In the genomic region with DNA sequence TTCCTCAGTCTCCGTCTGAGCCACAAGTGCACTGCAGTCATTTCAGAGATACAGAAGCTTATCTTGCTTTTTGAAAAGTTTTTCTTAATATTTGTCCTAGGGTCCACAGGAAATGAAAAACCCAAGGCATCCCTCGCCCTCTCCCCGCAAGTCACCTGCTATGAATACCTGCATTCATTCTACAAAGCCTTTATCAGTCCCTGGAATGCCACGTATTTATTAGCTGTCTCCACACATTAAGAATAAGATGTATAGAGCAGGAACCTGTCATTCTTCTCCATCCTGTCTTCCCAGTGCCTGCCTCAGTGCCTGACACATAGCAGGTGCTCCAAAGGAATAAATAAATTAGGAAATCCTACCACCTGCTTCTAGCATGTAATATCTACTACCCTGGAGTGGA, we compare ENCODE assay signal across 21 cellular contexts.
A peak's percentile ranks its signal among the peaks of the same experiment; 100 is the strongest.
DNase-seq lines count a peak whose midpoint lies in the region; ATAC-seq and TF ChIP-seq lines count a peak whose summit lies in the region.
"Had no signal": no experiment of that assay in that cellular context is flagged by ENCODE, and none has a peak within 500 bp of the region (broad histone marks: within the 10 kb centered on the region; RNA-seq: fewer than 3 reads in every experiment).

No MANE protein-coding gene starts in this region.

- peaks cover 7% of the 10 kb centered on the region for H3K9me3 ChIP-seq in CD4-positive, alpha-beta T cell (ENCODE audit: control insufficient read depth, low read length)
- H3K9me3 ChIP-seq in Caco-2 = no peaks in the 10 kb centered on the region; the same call in 1 of the 2 replicates
- H3K9me3 ChIP-seq: left lung, testis had no signal

- peaks cover 68% of the 10 kb centered on the region for H3K36me3 Mint-ChIP-seq in CD4-positive, alpha-beta T cell (ENCODE audit: low read depth)
- no peaks in the 10 kb centered on the region for H3K36me3 Mint-ChIP-seq in Caco-2 (ENCODE audit: insufficient read depth, unreplicated experiment)
- peaks cover 100% of the 10 kb centered on the region for H3K36me3 Mint-ChIP-seq in activated T-helper 17 cell treated with anti-CD3 and anti-CD28 coated beads, Interleukin-2, amount 50 U/mL, for 72 hours (ENCODE audit: low read depth)
- H3K36me3 Mint-ChIP-seq in naive thymus-derived CD8-positive, alpha-beta T cell = peaks cover 9 to 30% (median 14%) of the 10 kb centered on the region in 3 donors

- H3K9me3 Mint-ChIP-seq in CD4-positive, alpha-beta T cell = no peaks in the 10 kb centered on the region
- peaks cover 11% of the 10 kb centered on the region for H3K9me3 Mint-ChIP-seq in Caco-2 (ENCODE audit: unreplicated experiment)
- H3K9me3 Mint-ChIP-seq in activated T-helper 17 cell treated with anti-CD3 and anti-CD28 coated beads, Interleukin-2, amount 50 U/mL, for 72 hours = no peaks in the 10 kb centered on the region
- H3K9me3 Mint-ChIP-seq in naive thymus-derived CD8-positive, alpha-beta T cell = peaks cover 0 to 9% (median 5%) of the 10 kb centered on the region in 9 donors

- intact Hi-C loops in CD4-positive, alpha-beta T cell (cut with DNase I, micrococcal nuclease) = loop anchor here in 1 of 2 experiments (5.0 kb wide), 1 partner anchor 45 kb away; no protein-coding TSS in a partner anchor
- intact Hi-C loops in Caco-2 (cut with micrococcal nuclease; ENCODE audit: unreplicated experiment) = loop anchor here (1.0 to 5.0 kb wide), 3 partner anchors 28 to 45 kb away; no protein-coding TSS in a partner anchor

- peaks cover 94% of the 10 kb centered on the region for H3K4me1 Mint-ChIP-seq in CD4-positive, alpha-beta T cell (ENCODE audit: low read depth)
- H3K4me1 Mint-ChIP-seq in Caco-2 (ENCODE audit: low read depth, unreplicated experiment) = peaks cover 46% of the 10 kb centered on the region
- peaks cover 83% of the 10 kb centered on the region for H3K4me1 Mint-ChIP-seq in activated T-helper 17 cell treated with anti-CD3 and anti-CD28 coated beads, Interleukin-2, amount 50 U/mL, for 72 hours
- H3K4me1 Mint-ChIP-seq in naive thymus-derived CD8-positive, alpha-beta T cell = peaks cover 51 to 96% (median 95%) of the 10 kb centered on the region in 4 donors

- H3K27me3 Mint-ChIP-seq in CD4-positive, alpha-beta T cell = no peaks in the 10 kb centered on the region
- no peaks in the 10 kb centered on the region for H3K27me3 Mint-ChIP-seq in Caco-2 (ENCODE audit: insufficient read depth, unreplicated experiment)
- H3K27me3 Mint-ChIP-seq in activated T-helper 17 cell treated with anti-CD3 and anti-CD28 coated beads, Interleukin-2, amount 50 U/mL, for 72 hours = no peaks in the 10 kb centered on the region
- H3K27me3 Mint-ChIP-seq in naive thymus-derived CD8-positive, alpha-beta T cell = no peaks in the 10 kb centered on the region

- no peak for TF ChIP-seq CTCF in CD4-positive, alpha-beta T cell (IDR thresholded peaks at IDR 0.05)
- no peak for TF ChIP-seq CTCF in Caco-2 (IDR thresholded peaks at IDR 0.05; ENCODE audit: insufficient read depth in 1 of 2, low read depth in 1 of 2, low read length in 1 of 2, severe bottlenecking in 1 of 2, unreplicated experiment in 1 of 2)

- CTCF ChIA-PET in CD4-positive, alpha-beta T cell (lab: Charles Lee) = interaction anchor here (0.8 to 2.6 kb wide), 8 partner anchors 11 to 44 kb away, joined by 3 to 15 read pairs (median 4); no protein-coding TSS in a partner anchor
- CTCF ChIA-PET in Caco-2 (lab: Charles Lee) = interaction anchor here (1.0 to 1.3 kb wide), 2 partner anchors 31 to 44 kb away, joined by 4 read pairs; no protein-coding TSS in a partner anchor

- peak overlapping the region; percentile 31 for H3K4me3 Mint-ChIP-seq in CD4-positive, alpha-beta T cell
- peak overlapping the region; percentile 60 for H3K4me3 Mint-ChIP-seq in Caco-2 (ENCODE audit: unreplicated experiment)
- peak overlapping the region; percentile 82 for H3K4me3 Mint-ChIP-seq in activated T-helper 17 cell treated with anti-CD3 and anti-CD28 coated beads, Interleukin-2, amount 50 U/mL, for 72 hours
- H3K4me3 Mint-ChIP-seq in naive thymus-derived CD8-positive, alpha-beta T cell = peak overlapping the region in 9 of 10 donors; percentile 16 to 77 (median 63)
- H3K4me3 Mint-ChIP-seq: mesothelial cell of epicardium had no signal

- DNase-seq in CD4-positive, alpha-beta T cell = no peak
- DNase-seq in Caco-2 = peak; percentile 60 to 72
- no peak for DNase-seq in naive thymus-derived CD8-positive, alpha-beta T cell
- DNase-seq in mucosa of gallbladder (ENCODE audit: low spot score) = no peak
- no peak for DNase-seq in anterior cingulate cortex (lab: John Stamatoyannopoulos, UW)
- DNase-seq: activated CD4-positive, CD25-positive, alpha-beta regulatory T cell treated with anti-CD3 and anti-CD28 coated beads, Interleukin-2, amount 50 U/mL, for 72 hours; activated CD8-positive, alpha-beta memory T cell treated with anti-CD3 and anti-CD28 coated beads, Interleukin-2, amount 50 U/mL, for 4 hours; cerebellar nuclear complex; DMS79 treated with DMSO at 0.1 percent for 48 hours; left lung; NCI-H1105; NCI-H2029; NCI-H2227 treated with DMSO at 0.1 percent for 48 hours; posterior cingulate gyrus; testis had no signal

- peak overlapping the region; percentile 85 for H3K27ac Mint-ChIP-seq in CD4-positive, alpha-beta T cell
- H3K27ac Mint-ChIP-seq in Caco-2 (ENCODE audit: unreplicated experiment) = peak overlapping the region; percentile 93
- H3K27ac Mint-ChIP-seq in activated T-helper 17 cell treated with anti-CD3 and anti-CD28 coated beads, Interleukin-2, amount 50 U/mL, for 72 hours = peak overlapping the region; percentile 97
- H3K27ac Mint-ChIP-seq in naive thymus-derived CD8-positive, alpha-beta T cell = peak overlapping the region; percentile 65 to 96 (median 86)
- H3K27ac Mint-ChIP-seq: mesothelial cell of epicardium had no signal

- BruUV-seq in Caco-2 (replicated peaks; lab: Mats Ljungman, UMichigan) = no TSS peak

- POLR2A ChIA-PET in CD4-positive, alpha-beta T cell (lab: Charles Lee) = interaction anchor here (0.7 to 4.6 kb wide), 8 partner anchors 12 to 749 kb away, joined by 3 to 22 read pairs (median 4); no protein-coding TSS in a partner anchor
- POLR2A ChIA-PET in Caco-2 (lab: Charles Lee) = no interaction called here
- POLR2A ChIA-PET in naive thymus-derived CD8-positive, alpha-beta T cell (lab: Charles Lee) = interaction anchor here (1.0 to 1.8 kb wide), 4 partner anchors 15 to 29 kb away, joined by 3 to 7 read pairs (median 5); no protein-coding TSS in a partner anchor

- peaks cover 41% of the 10 kb centered on the region for H3K4me1 ChIP-seq in Caco-2
- H3K4me1 ChIP-seq: foreskin keratinocyte, left lung had no signal

- H3K27me3 ChIP-seq in CD4-positive, alpha-beta T cell (ENCODE audit: control insufficient read depth, insufficient read depth, low read length) = no peaks in the 10 kb centered on the region
- no peaks in the 10 kb centered on the region for H3K27me3 ChIP-seq in Caco-2 (replicated peaks; ENCODE audit: control insufficient read depth, insufficient read depth, low read length)
- H3K27me3 ChIP-seq: foreskin keratinocyte, hepatocyte, left lung, testis had no signal

- H3K4me3 ChIP-seq in Caco-2 (ENCODE audit: low read depth, low read length) = no peak overlapping the region
- H3K4me3 ChIP-seq: hepatocyte, left lung, testis had no signal

- H3K36me3 ChIP-seq in Caco-2 (ENCODE audit: control insufficient read depth, insufficient read depth, low read length) = no peaks in the 10 kb centered on the region
- H3K36me3 ChIP-seq: left lung had no signal

- H3K27ac ChIP-seq in CD4-positive, alpha-beta T cell (ENCODE audit: low read depth, low read length) = no peak overlapping the region
- H3K27ac ChIP-seq: foreskin keratinocyte, hepatocyte, left lung had no signal

- no peak for ATAC-seq in CD4-positive, alpha-beta T cell (ENCODE audit: poor library complexity)
- no peak for ATAC-seq in activated T-helper 17 cell treated with anti-CD3 and anti-CD28 coated beads, Interleukin-2, amount 50 U/mL, for 72 hours (replicated peaks)
- ATAC-seq in naive thymus-derived CD8-positive, alpha-beta T cell = no peak
- ATAC-seq in HG02610 (IDR thresholded peaks at IDR 0.05; ENCODE audit: unreplicated experiment) = no peak
- ATAC-seq: foreskin keratinocyte, left lung, SK-N-SH treated with all-trans-retinoic acid at 6 μM for 48 hours had no signal

Comparison
In these comparisons a context has a peak if more than half of its experiments do, and no peak if none do; other contexts are left out.
1. DNase-seq: peak in Caco-2 (2 of 2); none in CD4-positive, alpha-beta T cell (0 of 10), naive thymus-derived CD8-positive, alpha-beta T cell (0 of 10), mucosa of gallbladder (single experiment) and anterior cingulate cortex (0 of 58).
2. H3K4me3 Mint-ChIP-seq: peak in every context shown above with its lines; median percentile 82 in activated T-helper 17 cell treated with anti-CD3 and anti-CD28 coated beads, Interleukin-2, amount 50 U/mL, for 72 hours; 63 in naive thymus-derived CD8-positive, alpha-beta T cell; 60 in Caco-2; 31 in CD4-positive, alpha-beta T cell.
3. Peak in every context shown above with its lines, with median percentiles within 50 percentile points of each other: H3K27ac Mint-ChIP-seq.